Comparison of ENCODE assay signal across 19 cellular contexts in genomic region chr11:72067266-72067665, GRCh38. TPM values are rescaled to one million over a fixed set of nuclear protein-coding genes. Genes with fewer than 3 reads are reported as not detected.
A peak's percentile ranks its signal among the peaks of the same experiment; 100 is the strongest.
DNase-seq lines count a peak whose midpoint lies in the region; ATAC-seq, FAIRE-seq and TF ChIP-seq lines count a peak whose summit lies in the region.
"Had no signal": no experiment of that assay in that cellular context is flagged by ENCODE, and none has a peak within 500 bp of the region (broad histone marks: within the 10 kb centered on the region; RNA-seq: fewer than 3 reads in every experiment).

No MANE protein-coding gene starts in this region.

- TF ChIP-seq POLR2A in GM12878 (IDR thresholded peaks at IDR 0.05; ENCODE audit: low read depth, low read length), result no peak

- H3K4me3 Mint-ChIP-seq in stimulated activated naive CD8-positive, alpha-beta T cell treated with anti-CD3 and anti-CD28 coated beads, Interleukin-15, amount 100 ng/mL, for 72 hours, result no peak overlapping the region

- intact Hi-C loops in GM12878 (cut with micrococcal nuclease; ENCODE audit: unreplicated experiment) (no loop called here), lower lobe of right lung (cut with DNase I) (no loop called here)

- in situ Hi-C loops in GM12878 (cut with MboI) (no loop called here), ACHN (cut with HindIII; ENCODE audit: low pct_ligation_motif_present, low pct_unique_long_range_greater_than_20kb, low sequenced_read_pairs) (no loop called here)

- H3K27me3 ChIP-seq in GM12878 (replicated peaks in 1 of 2; ENCODE audit: control insufficient read depth in 2 of 2, insufficient read depth in 2 of 2, low read length in 1 of 2) (no peaks in the 10 kb centered on the region), lower lobe of right lung (ENCODE audit: low read depth) (no peaks in the 10 kb centered on the region), stomach smooth muscle (ENCODE audit: control insufficient read depth in 1 of 2, insufficient read depth in 2 of 2, low read length in 2 of 2) (no peaks in the 10 kb centered on the region)
- H3K27me3 ChIP-seq: hepatocyte, right lobe of liver had no signal

- POLR2A ChIA-PET in GM12878 (lab: Charles Lee), result interaction anchor here (0.6 to 2.6 kb wide), 4 partner anchors 9 to 24 kb away, joined by 3 to 16 read pairs (median 6); no protein-coding TSS in a partner anchor

- ATAC-seq in GM12878, result no peak
- ATAC-seq in lower lobe of right lung, result no peak
- ATAC-seq in stimulated activated naive CD8-positive, alpha-beta T cell treated with anti-CD3 and anti-CD28 coated beads, Interleukin-15, amount 100 ng/mL, for 72 hours, result no peak
- ATAC-seq: right lobe of liver had no signal

- FAIRE-seq in GM19239 (lab: Jason Lieb, UNC) (peak; percentile 4), GM12878 (lab: Jason Lieb, UNC) (no peak)

- H3K4me1 ChIP-seq in GM12878 (ENCODE audit: control insufficient read depth, insufficient read depth, low read length) (peaks cover 27% of the 10 kb centered on the region), lower lobe of right lung (peaks cover 61% of the 10 kb centered on the region), stomach smooth muscle (ENCODE audit: control insufficient read depth, insufficient read depth, low read length) (peaks cover 20% of the 10 kb centered on the region)

- H3K4me2 ChIP-seq in GM12878 (ENCODE audit: control insufficient read depth, insufficient read depth), result no peak overlapping the region
- H3K4me2 ChIP-seq: hepatocyte, KMS-11 had no signal

- no peak overlapping the region for H3K27ac Mint-ChIP-seq in stimulated activated naive CD8-positive, alpha-beta T cell treated with anti-CD3 and anti-CD28 coated beads, Interleukin-15, amount 100 ng/mL, for 72 hours

- TF ChIP-seq EP300 in GM12878 (IDR thresholded peaks at IDR 0.05; ENCODE audit: borderline replicate concordance in 1 of 2, control insufficient read depth in 1 of 2, low read depth in 2 of 2, low read length in 2 of 2), result no peak

- H3K27ac ChIP-seq in GM12878 (ENCODE audit: control insufficient read depth, insufficient read depth), result no peak overlapping the region
- peak overlapping the region; percentile 55 for H3K27ac ChIP-seq in lower lobe of right lung
- H3K27ac ChIP-seq in stomach smooth muscle (ENCODE audit: low read length), result peak overlapping the region; percentile 43
- H3K27ac ChIP-seq: hepatocyte, KMS-11, right lobe of liver, WERI-Rb-1 had no signal

- H3K9ac ChIP-seq in GM12878 (ENCODE audit: control insufficient read depth, insufficient read depth, low read length) (no peak overlapping the region), stomach smooth muscle (ENCODE audit: low read length in 2 of 2) (no peak overlapping the region)
- H3K9ac ChIP-seq: KMS-11 had no signal

- DNase-seq in GM19239 (ENCODE audit: insufficient read length, low spot score), result no peak
- no peak for DNase-seq in GM12878 (ENCODE audit: low read depth, low spot score)
- no peak for DNase-seq in lower lobe of right lung
- no peak for DNase-seq in ACHN
- DNase-seq in stimulated activated naive CD8-positive, alpha-beta T cell treated with anti-CD3 and anti-CD28 coated beads, Interleukin-15, amount 100 ng/mL, for 72 hours, result no peak
- DNase-seq in anterior cingulate cortex (lab: John Stamatoyannopoulos, UW), result no peak
- DNase-seq: activated effector memory CD4-positive, alpha-beta T cell treated with Interleukin-2 at 50 U/mL for 16 hours; amygdala; C1 segment of cervical spinal cord; DMS79 treated with DMSO at 0.1 percent for 48 hours; NCI-H1105 treated with DMSO at 0.1 percent for 48 hours; NCI-H2171 treated with DMSO at 0.1 percent for 48 hours; right lobe of liver; stimulated activated CD4-positive, alpha-beta T cell treated with anti-CD3 and anti-CD28 coated beads, Interleukin-4, amount 100 ng/mL, for 24 hours; WERI-Rb-1 had no signal

- SMC1A ChIA-PET in GM12878 (lab: Charles Lee; ENCODE audit: uncharacterized antibody, unreplicated experiment), result interaction anchor here (0.6 to 3.7 kb wide), 8 partner anchors 11 to 90 kb away, joined by 3 to 21 read pairs (median 5); no protein-coding TSS in a partner anchor

- TSS peak; percentile 28 for BruUV-seq in GM12878 (replicated peaks; lab: Mats Ljungman, UMichigan)

- peaks cover 41% of the 10 kb centered on the region for H3K79me2 ChIP-seq in GM12878 (ENCODE audit: control insufficient read depth, insufficient read depth, low read length)

- H3K36me3 ChIP-seq in GM12878 (ENCODE audit: control insufficient read depth in 2 of 2, insufficient read depth in 2 of 2, low read length in 1 of 2), result peaks cover 1 to 5% of the 10 kb centered on the region in 2 experiments; a peak in 3 of 4 replicates
- H3K36me3 ChIP-seq in lower lobe of right lung, result peaks cover 15% of the 10 kb centered on the region
- H3K36me3 ChIP-seq in stomach smooth muscle (ENCODE audit: control insufficient read depth in 2 of 2, insufficient read depth in 2 of 2, low read length in 2 of 2), result peaks cover 3 to 4% of the 10 kb centered on the region in 2 donors
- H3K36me3 ChIP-seq: right lobe of liver had no signal

- H3K4me1 Mint-ChIP-seq in stimulated activated naive CD8-positive, alpha-beta T cell treated with anti-CD3 and anti-CD28 coated beads, Interleukin-15, amount 100 ng/mL, for 72 hours, result peaks cover 40% of the 10 kb centered on the region

- H3K4me3 ChIP-seq in GM12878, result no peak overlapping the region
- no peak overlapping the region for H3K4me3 ChIP-seq in lower lobe of right lung
- H3K4me3 ChIP-seq in stomach smooth muscle (ENCODE audit: low read length in 2 of 2), result no peak overlapping the region
- H3K4me3 ChIP-seq: hepatocyte, right lobe of liver had no signal

- TF ChIP-seq CTCF in GM12878 (IDR thresholded peaks at IDR 0.05 in 2 of 3, conservative IDR thresholded peaks at IDR 0.05 in 1 of 3; ENCODE audit: control insufficient read depth in 2 of 3, extremely low read depth in 1 of 3, insufficient read depth in 1 of 3, low read depth in 3 of 3, low read length in 3 of 3) (no peak), lower lobe of right lung (IDR thresholded peaks at IDR 0.05) (no peak)

- H4K20me1 ChIP-seq in GM12878 (ENCODE audit: control insufficient read depth, insufficient read depth), result no peaks in the 10 kb centered on the region

- H3K9me3 Mint-ChIP-seq in stimulated activated naive CD8-positive, alpha-beta T cell treated with anti-CD3 and anti-CD28 coated beads, Interleukin-15, amount 100 ng/mL, for 72 hours, result no peaks in the 10 kb centered on the region

- RAD21 ChIA-PET in GM12878 (lab: Charles Lee; ENCODE audit: unreplicated experiment), result interaction anchor here (0.6 to 7.8 kb wide), 5 partner anchors 23 to 121 kb away, joined by 3 to 46 read pairs (median 3); no protein-coding TSS in a partner anchor

- no peaks in the 10 kb centered on the region for H3K27me3 Mint-ChIP-seq in stimulated activated naive CD8-positive, alpha-beta T cell treated with anti-CD3 and anti-CD28 coated beads, Interleukin-15, amount 100 ng/mL, for 72 hours

- H3K9me3 ChIP-seq in GM12878 (replicated peaks; ENCODE audit: control insufficient read depth, insufficient read depth, low read length), result no peaks in the 10 kb centered on the region
- no peaks in the 10 kb centered on the region for H3K9me3 ChIP-seq in lower lobe of right lung
- H3K9me3 ChIP-seq in stomach smooth muscle (ENCODE audit: control insufficient read depth in 2 of 2, low read length in 2 of 2), result no peaks in the 10 kb centered on the region
- H3K9me3 ChIP-seq: right lobe of liver had no signal

- CTCF ChIA-PET in GM12878 (lab: Yijun Ruan, JAX), result interaction anchor here (1.0 to 2.6 kb wide), 7 partner anchors 12 to 348 kb away, joined by 3 to 9 read pairs (median 5); no protein-coding TSS in a partner anchor

- TF ChIP-seq RAD21 in GM12878 (IDR thresholded peaks at IDR 0.05; ENCODE audit: insufficient read depth, low read depth, low read length), result no peak

- no peak overlapping the region for H2AFZ ChIP-seq in GM12878 (ENCODE audit: control insufficient read depth, low read depth, low read length)
- H2AFZ ChIP-seq: hepatocyte had no signal

RNA-seq across cellular contexts. Expression of gene NUMA1, which starts 13.1 kb away (rescaled TPM):
- total RNA-seq in GM12878 (2013; cell fraction: nucleolus; rRNA removed), result 241 and 261 TPM in 2 replicates
- 82.3 and 88.1 TPM in 2 replicates for total RNA-seq in GM12878 (2014; rRNA removed)
- total RNA-seq in GM12878 (2014; rRNA removed; fragmentation: Illumina TruSeq; extraction: Trizol), result 44.3 TPM in 2 replicates
- total RNA-seq in GM12878 (2021), result 102 and 111 TPM in 2 replicates
- polyA plus RNA-seq in GM12878 (2011; ENCODE audit: low read depth), result 53.5 TPM
- 32.7 and 61.5 TPM in 2 replicates for polyA plus RNA-seq in GM12878 (2011; rRNA removed)
- polyA plus RNA-seq in GM12878 (2011; cell fraction: cytosol; rRNA removed), result 69.4 and 72.3 TPM in 2 replicates
- polyA plus RNA-seq in GM12878 (2011; cell fraction: nucleus; rRNA removed), result 236 and 254 TPM in 2 replicates
- 95.7 and 106 TPM in 2 replicates for polyA plus RNA-seq in GM12878 (2012)
- 36.7 and 60.6 TPM in 2 replicates for polyA plus RNA-seq in GM12878 (2014; fragmentation: Illumina TruSeq; extraction: Trizol)
- polyA plus RNA-seq in GM12878 (2014; fragmentation: Nextera tagmentation; extraction: Ambion mirVana), result 1 to 10 TPM; 5.5 to 7.1 TPM
- polyA plus RNA-seq in GM12878 (2014; rRNA removed), result 77.3 and 84.6 TPM in 2 replicates
- 10 to 100 TPM; 58.1 to 63.5 TPM for polyA plus RNA-seq in GM12878 (2016; fragmentation: Nextera tagmentation; extraction: Ambion mirVana)
- polyA minus RNA-seq in GM12878 (2011; rRNA and poly(A)+ RNA removed), result 115 and 125 TPM in 2 replicates
- 46.7 and 48.0 TPM in 2 replicates for polyA minus RNA-seq in GM12878 (2011; cell fraction: cytosol; rRNA and poly(A)+ RNA removed)
- 90.7 and 135 TPM in 2 replicates for polyA minus RNA-seq in GM12878 (2011; cell fraction: nucleus; rRNA and poly(A)+ RNA removed)
- 200 TPM for total RNA-seq in lower lobe of right lung

RNA-seq across cellular contexts. Expression of gene LRRC51, which starts 13.4 kb away (rescaled TPM):
- 1.3 and 1.4 TPM in 2 replicates for total RNA-seq in GM12878 (2013; cell fraction: nucleolus; rRNA removed)
- 4.0 and 5.6 TPM in 2 replicates for total RNA-seq in GM12878 (2014; rRNA removed)
- total RNA-seq in GM12878 (2014; rRNA removed; fragmentation: Illumina TruSeq; extraction: Trizol), result 4.1 and 4.7 TPM in 2 replicates
- total RNA-seq in GM12878 (2021), result 2.6 and 5.5 TPM in 2 replicates
- 2.8 TPM for polyA plus RNA-seq in GM12878 (2011; ENCODE audit: low read depth)
- polyA plus RNA-seq in GM12878 (2011; rRNA removed), result 6.1 and 8.6 TPM in 2 replicates
- 7.7 and 9.9 TPM in 2 replicates for polyA plus RNA-seq in GM12878 (2011; cell fraction: cytosol; rRNA removed)
- polyA plus RNA-seq in GM12878 (2011; cell fraction: nucleus; rRNA removed), result 3.6 and 5.0 TPM in 2 replicates
- polyA plus RNA-seq in GM12878 (2012), result 3.6 and 7.1 TPM in 2 replicates
- 6.4 and 11.7 TPM in 2 replicates for polyA plus RNA-seq in GM12878 (2014; fragmentation: Illumina TruSeq; extraction: Trizol)
- 1 to 10 TPM; 4.7 to 6.2 TPM for polyA plus RNA-seq in GM12878 (2014; fragmentation: Nextera tagmentation; extraction: Ambion mirVana)
- polyA plus RNA-seq in GM12878 (2014; rRNA removed), result 7.5 and 7.8 TPM in 2 replicates
- polyA plus RNA-seq in GM12878 (2016; fragmentation: Nextera tagmentation; extraction: Ambion mirVana), result 1 to 10 TPM; 3.1 to 6.1 TPM
- 8.6 and 10.5 TPM in 2 replicates for polyA minus RNA-seq in GM12878 (2011; rRNA and poly(A)+ RNA removed)
- 1.6 and 6.0 TPM in 2 replicates for polyA minus RNA-seq in GM12878 (2011; cell fraction: cytosol; rRNA and poly(A)+ RNA removed)
- 0.73 and 1.4 TPM in 2 replicates for polyA minus RNA-seq in GM12878 (2011; cell fraction: nucleus; rRNA and poly(A)+ RNA removed)
- total RNA-seq in lower lobe of right lung, result 14.8 TPM

RNA-seq across cellular contexts. Expression of gene LAMTOR1, which starts 35.8 kb away (rescaled TPM):
- 30.6 and 35.0 TPM in 2 replicates for total RNA-seq in GM12878 (2013; cell fraction: nucleolus; rRNA removed)
- total RNA-seq in GM12878 (2014; rRNA removed), result 112 and 127 TPM in 2 replicates
- 59.8 and 66.5 TPM in 2 replicates for total RNA-seq in GM12878 (2014; rRNA removed; fragmentation: Illumina TruSeq; extraction: Trizol)
- total RNA-seq in GM12878 (2021), result 80.8 and 82.1 TPM in 2 replicates
- 57.1 TPM for polyA plus RNA-seq in GM12878 (2011; ENCODE audit: low read depth)
- 45.8 and 58.8 TPM in 2 replicates for polyA plus RNA-seq in GM12878 (2011; rRNA removed)
- 99.0 and 108 TPM in 2 replicates for polyA plus RNA-seq in GM12878 (2011; cell fraction: cytosol; rRNA removed)
- polyA plus RNA-seq in GM12878 (2011; cell fraction: nucleus; rRNA removed), result 65.8 and 80.4 TPM in 2 replicates
- polyA plus RNA-seq in GM12878 (2012), result 71.6 and 72.6 TPM in 2 replicates
- 75.6 and 94.4 TPM in 2 replicates for polyA plus RNA-seq in GM12878 (2014; fragmentation: Illumina TruSeq; extraction: Trizol)
- 100 to 1,000 TPM in 1 of 2 experiments, 10 to 100 TPM in 1; 85.1 to 126 TPM for polyA plus RNA-seq in GM12878 (2014; fragmentation: Nextera tagmentation; extraction: Ambion mirVana)
- 126 and 128 TPM in 2 replicates for polyA plus RNA-seq in GM12878 (2014; rRNA removed)
- polyA plus RNA-seq in GM12878 (2016; fragmentation: Nextera tagmentation; extraction: Ambion mirVana), result 100 to 1,000 TPM; 139 to 141 TPM
- 99.0 and 105 TPM in 2 replicates for polyA minus RNA-seq in GM12878 (2011; rRNA and poly(A)+ RNA removed)
- polyA minus RNA-seq in GM12878 (2011; cell fraction: cytosol; rRNA and poly(A)+ RNA removed), result 45.6 and 60.0 TPM in 2 replicates
- polyA minus RNA-seq in GM12878 (2011; cell fraction: nucleus; rRNA and poly(A)+ RNA removed), result 33.1 and 62.5 TPM in 2 replicates
- total RNA-seq in lower lobe of right lung, result 96.0 TPM

RNA-seq across cellular contexts. Expression of gene TOMT, which starts 38.5 kb away (rescaled TPM):
- not detected in 2 replicates for total RNA-seq in GM12878 (2013; cell fraction: nucleolus; rRNA removed)
- total RNA-seq in GM12878 (2014; rRNA removed), result not detected in 2 replicates
- not detected in 2 replicates for total RNA-seq in GM12878 (2014; rRNA removed; fragmentation: Illumina TruSeq; extraction: Trizol)
- total RNA-seq in GM12878 (2021), result not detected in 2 replicates
- not detected for polyA plus RNA-seq in GM12878 (2011; ENCODE audit: low read depth)
- not detected in 2 replicates for polyA plus RNA-seq in GM12878 (2011; rRNA removed)
- not detected in 2 replicates for polyA plus RNA-seq in GM12878 (2011; cell fraction: cytosol; rRNA removed)
- polyA plus RNA-seq in GM12878 (2011; cell fraction: nucleus; rRNA removed), result not detected in 2 replicates
- not detected in 2 replicates for polyA plus RNA-seq in GM12878 (2012)
- not detected in 2 replicates for polyA plus RNA-seq in GM12878 (2014; fragmentation: Illumina TruSeq; extraction: Trizol)
- not detected for polyA plus RNA-seq in GM12878 (2014; fragmentation: Nextera tagmentation; extraction: Ambion mirVana)
- not detected in 2 replicates for polyA plus RNA-seq in GM12878 (2014; rRNA removed)
- polyA plus RNA-seq in GM12878 (2016; fragmentation: Nextera tagmentation; extraction: Ambion mirVana), result not detected
- not detected in 2 replicates for polyA minus RNA-seq in GM12878 (2011; rRNA and poly(A)+ RNA removed)
- not detected in 2 replicates for polyA minus RNA-seq in GM12878 (2011; cell fraction: cytosol; rRNA and poly(A)+ RNA removed)
- polyA minus RNA-seq in GM12878 (2011; cell fraction: nucleus; rRNA and poly(A)+ RNA removed), result not detected in 2 replicates
- not detected for total RNA-seq in lower lobe of right lung
- total RNA-seq: fibroblast of lung, hepatocyte had no signal
- polyA plus RNA-seq: fibroblast of lung, hepatocyte had no signal

RNA-seq across cellular contexts. Expression of gene ANAPC15, which starts 45.2 kb away (rescaled TPM):
- total RNA-seq in GM12878 (2013; cell fraction: nucleolus; rRNA removed), result 7.3 and 14.1 TPM in 2 replicates
- 78.0 and 83.4 TPM in 2 replicates for total RNA-seq in GM12878 (2014; rRNA removed)
- 88.3 and 88.6 TPM in 2 replicates for total RNA-seq in GM12878 (2014; rRNA removed; fragmentation: Illumina TruSeq; extraction: Trizol)
- 81.0 and 85.6 TPM in 2 replicates for total RNA-seq in GM12878 (2021)
- 72.9 TPM for polyA plus RNA-seq in GM12878 (2011; ENCODE audit: low read depth)
- 84.6 and 99.6 TPM in 2 replicates for polyA plus RNA-seq in GM12878 (2011; rRNA removed)
- polyA plus RNA-seq in GM12878 (2011; cell fraction: cytosol; rRNA removed), result 86.3 and 97.5 TPM in 2 replicates
- polyA plus RNA-seq in GM12878 (2011; cell fraction: nucleus; rRNA removed), result 52.6 and 65.7 TPM in 2 replicates
- polyA plus RNA-seq in GM12878 (2012), result 66.1 and 85.8 TPM in 2 replicates
- 91.9 and 118 TPM in 2 replicates for polyA plus RNA-seq in GM12878 (2014; fragmentation: Illumina TruSeq; extraction: Trizol)
- polyA plus RNA-seq in GM12878 (2014; fragmentation: Nextera tagmentation; extraction: Ambion mirVana), result 100 to 1,000 TPM; 230 to 372 TPM
- polyA plus RNA-seq in GM12878 (2014; rRNA removed), result 84.3 and 86.0 TPM in 2 replicates
- polyA plus RNA-seq in GM12878 (2016; fragmentation: Nextera tagmentation; extraction: Ambion mirVana), result 100 to 1,000 TPM; 126 to 141 TPM
- polyA minus RNA-seq in GM12878 (2011; rRNA and poly(A)+ RNA removed), result 49.0 and 65.4 TPM in 2 replicates
- 10.2 and 12.1 TPM in 2 replicates for polyA minus RNA-seq in GM12878 (2011; cell fraction: cytosol; rRNA and poly(A)+ RNA removed)
- polyA minus RNA-seq in GM12878 (2011; cell fraction: nucleus; rRNA and poly(A)+ RNA removed), result 13.3 and 19.8 TPM in 2 replicates
- total RNA-seq in lower lobe of right lung, result 22.7 TPM
